10 cellular contexts compared by ENCODE assay signal in genomic region chr19:44582581-44583265, GRCh38. TPM values are rescaled to one million over a fixed set of nuclear protein-coding genes. Genes with fewer than 3 reads are reported as not detected.
A peak's percentile ranks its signal among the peaks of the same experiment; 100 is the strongest.
DNase-seq lines count a peak whose midpoint lies in the region; ATAC-seq and TF ChIP-seq lines count a peak whose summit lies in the region.
"Had no signal": no experiment of that assay in that cellular context is flagged by ENCODE, and none has a peak within 500 bp of the region (broad histone marks: within the 10 kb centered on the region; RNA-seq: fewer than 3 reads in every experiment).

No MANE protein-coding gene starts in this region.

- no peak overlapping the region for H2AFZ ChIP-seq in SK-N-SH (ENCODE audit: low read depth)

- TF ChIP-seq RAD21 in SK-N-SH (IDR thresholded peaks at IDR 0.05; ENCODE audit: low read length), result peak; percentile 45

- H3K4me2 ChIP-seq in SK-N-SH, result no peak overlapping the region

- peaks cover 0 to 6% of the 10 kb centered on the region in 2 donors for H3K9me3 Mint-ChIP-seq in natural killer cell
- no peaks in the 10 kb centered on the region for H3K9me3 Mint-ChIP-seq in natural killer cell treated with Interleukin-12 subunit alpha and Interleukin-12 subunit beta and Interleukin-15 and Interleukin-18, amount 100 ng/mL, for 72 hours
- H3K9me3 Mint-ChIP-seq in effector memory CD8-positive, alpha-beta T cell, result peaks cover 9 to 25% of the 10 kb centered on the region in 2 donors

- TF ChIP-seq POLR2A in upper lobe of left lung (IDR thresholded peaks at IDR 0.05), result no peak

- H3K27ac ChIP-seq in SK-N-SH (ENCODE audit: low read depth in 2 of 2, low read length in 1 of 2), result no peak overlapping the region
- no peak overlapping the region for H3K27ac ChIP-seq in right cardiac atrium (ENCODE audit: low read length)
- H3K27ac ChIP-seq in upper lobe of left lung, result no peak overlapping the region

- peaks cover 0 to 3% of the 10 kb centered on the region in 2 donors for H3K27me3 Mint-ChIP-seq in natural killer cell (ENCODE audit: low read depth in 2 of 2)
- H3K27me3 Mint-ChIP-seq in natural killer cell treated with Interleukin-12 subunit alpha and Interleukin-12 subunit beta and Interleukin-15 and Interleukin-18, amount 100 ng/mL, for 72 hours, result peaks cover 5 to 13% of the 10 kb centered on the region in 2 donors
- peaks cover 0 to 32% of the 10 kb centered on the region in 2 donors for H3K27me3 Mint-ChIP-seq in effector memory CD8-positive, alpha-beta T cell

- H3K27me3 ChIP-seq in SK-N-SH (ENCODE audit: insufficient read depth) (no peaks in the 10 kb centered on the region), right cardiac atrium (ENCODE audit: control insufficient read depth, insufficient read depth) (no peaks in the 10 kb centered on the region), upper lobe of left lung (no peaks in the 10 kb centered on the region)

- H4K20me1 ChIP-seq in SK-N-SH (ENCODE audit: insufficient read depth), result no peaks in the 10 kb centered on the region

- H3K9me3 ChIP-seq in SK-N-SH (no peaks in the 10 kb centered on the region), right cardiac atrium (ENCODE audit: control insufficient read depth, low read length) (no peaks in the 10 kb centered on the region), upper lobe of left lung (no peaks in the 10 kb centered on the region)

- 12% methylated on average over 10 of the region's 10 CpGs for WGBS in SK-N-SH (ENCODE audit: low lambda C conversion rate)
- WGBS in right cardiac atrium, result 17% methylated on average over 10 of the region's 10 CpGs
- WGBS in upper lobe of left lung, 2 donors, result 21 to 25% methylated on average over 10 of the region's 10 CpGs

- no peak overlapping the region for H3K9ac ChIP-seq in SK-N-SH

- POLR2A ChIA-PET in SK-N-SH (lab: Yijun Ruan, JAX), result no interaction called here

- peak; percentile 31 for TF ChIP-seq CTCF in natural killer cell (IDR thresholded peaks at IDR 0.05)
- TF ChIP-seq CTCF in SK-N-SH (IDR thresholded peaks at IDR 0.05), result peak; percentile 60
- TF ChIP-seq CTCF in upper lobe of left lung (IDR thresholded peaks at IDR 0.05), result peak; percentile 23 to 58 (median 34)

- H3K4me3 ChIP-seq in SK-N-SH (ENCODE audit: low read depth in 2 of 2, low read length in 1 of 2), result no peak overlapping the region
- no peak overlapping the region for H3K4me3 ChIP-seq in right cardiac atrium (ENCODE audit: low read length)
- H3K4me3 ChIP-seq in upper lobe of left lung, result no peak overlapping the region

- TF ChIP-seq EP300 in SK-N-SH (IDR thresholded peaks at IDR 0.05; ENCODE audit: borderline replicate concordance in 1 of 2, low read depth in 1 of 2, low read length in 1 of 2) (no peak), upper lobe of left lung (IDR thresholded peaks at IDR 0.05) (no peak)

- H3F3A ChIP-seq in SK-N-SH (replicated peaks; ENCODE audit: insufficient read depth), result peaks cover 16% of the 10 kb centered on the region

- H3K4me1 ChIP-seq in SK-N-SH (ENCODE audit: control insufficient read depth in 1 of 2, insufficient read depth in 2 of 2, low read depth in 1 of 2, low read length in 1 of 2) (peaks cover 0 to 14% of the 10 kb centered on the region in 2 experiments; a peak in 1 of 4 replicates), right cardiac atrium (ENCODE audit: control insufficient read depth, insufficient read depth, low read length) (no peaks in the 10 kb centered on the region), upper lobe of left lung (peaks cover 0 to 5% (median 3%) of the 10 kb centered on the region in 4 donors)

- ATAC-seq in natural killer cell (no peak), right cardiac atrium (no peak), upper lobe of left lung (ENCODE audit: low FRiP score in 2 of 2) (no peak), HG03196 (IDR thresholded peaks at IDR 0.05; ENCODE audit: unreplicated experiment) (no peak)
- no peak for ATAC-seq in natural killer cell treated with Interleukin-12 subunit alpha and Interleukin-12 subunit beta and Interleukin-15 and Interleukin-18, amount 100 ng/mL, for 72 hours
- no peak for ATAC-seq in effector memory CD8-positive, alpha-beta T cell (replicated peaks)

- peaks cover 7 to 8% of the 10 kb centered on the region in 2 donors for H3K4me1 Mint-ChIP-seq in natural killer cell
- peaks cover 7 to 13% of the 10 kb centered on the region in 2 donors for H3K4me1 Mint-ChIP-seq in natural killer cell treated with Interleukin-12 subunit alpha and Interleukin-12 subunit beta and Interleukin-15 and Interleukin-18, amount 100 ng/mL, for 72 hours (ENCODE audit: low read depth in 2 of 2)
- H3K4me1 Mint-ChIP-seq in effector memory CD8-positive, alpha-beta T cell (ENCODE audit: low read depth in 2 of 2), result no peaks in the 10 kb centered on the region

- no peaks in the 10 kb centered on the region for H3K9me2 ChIP-seq in SK-N-SH

- no peaks in the 10 kb centered on the region for H3K36me3 ChIP-seq in SK-N-SH (replicated peaks in 1 of 2; ENCODE audit: control insufficient read depth in 1 of 2, insufficient read depth in 2 of 2, low read length in 1 of 2)
- H3K36me3 ChIP-seq in upper lobe of left lung, result no peaks in the 10 kb centered on the region

- no peak overlapping the region for H3K27ac Mint-ChIP-seq in natural killer cell
- H3K27ac Mint-ChIP-seq in natural killer cell treated with Interleukin-12 subunit alpha and Interleukin-12 subunit beta and Interleukin-15 and Interleukin-18, amount 100 ng/mL, for 72 hours, result no peak overlapping the region
- no peak overlapping the region for H3K27ac Mint-ChIP-seq in effector memory CD8-positive, alpha-beta T cell
- H3K27ac Mint-ChIP-seq: stimulated activated naive CD8-positive, alpha-beta T cell treated with anti-CD3 and anti-CD28 coated beads, Interleukin-15, Interleukin-2, amounts not matched to agents 100 ng/mL and 50 ng/mL, for 24 hours had no signal

- H3K36me3 Mint-ChIP-seq in natural killer cell, result no peaks in the 10 kb centered on the region
- peaks cover 9% of the 10 kb centered on the region for H3K36me3 Mint-ChIP-seq in natural killer cell treated with Interleukin-12 subunit alpha and Interleukin-12 subunit beta and Interleukin-15 and Interleukin-18, amount 100 ng/mL, for 72 hours
- H3K36me3 Mint-ChIP-seq in effector memory CD8-positive, alpha-beta T cell (ENCODE audit: insufficient read depth), result no peaks in the 10 kb centered on the region

- H3K79me2 ChIP-seq in SK-N-SH (ENCODE audit: insufficient read depth), result no peaks in the 10 kb centered on the region

- no peak overlapping the region for H3K4me3 Mint-ChIP-seq in natural killer cell
- no peak overlapping the region for H3K4me3 Mint-ChIP-seq in natural killer cell treated with Interleukin-12 subunit alpha and Interleukin-12 subunit beta and Interleukin-15 and Interleukin-18, amount 100 ng/mL, for 72 hours
- H3K4me3 Mint-ChIP-seq in effector memory CD8-positive, alpha-beta T cell, result no peak overlapping the region
- H3K4me3 Mint-ChIP-seq: stimulated activated naive CD8-positive, alpha-beta T cell treated with anti-CD3 and anti-CD28 coated beads, Interleukin-15, Interleukin-2, amounts not matched to agents 100 ng/mL and 50 ng/mL, for 24 hours had no signal

- CTCF ChIA-PET in SK-N-SH (lab: Yijun Ruan, JAX), result interaction anchor here (0.5 to 11.1 kb wide), 10 partner anchors 9 to 262 kb away, joined by 3 to 63 read pairs (median 4); no protein-coding TSS in a partner anchor

- intact Hi-C loops in natural killer cell (cut with micrococcal nuclease) (no loop called here), right cardiac atrium (cut with DNase I) (no loop called here)

- DNase-seq in natural killer cell, result no peak
- no peak for DNase-seq in natural killer cell treated with Interleukin-12 subunit alpha and Interleukin-12 subunit beta and Interleukin-15 and Interleukin-18, amount 100 ng/mL, for 72 hours (ENCODE audit: low spot score)
- DNase-seq in SK-N-SH, result peak; percentile 46
- DNase-seq in right cardiac atrium, result peak in 2 of 3 donors; percentile 32 to 61
- DNase-seq in upper lobe of left lung, result peak; percentile 22 to 34
- DNase-seq in effector memory CD8-positive, alpha-beta T cell, result no peak
- no peak for DNase-seq in GM19240 (ENCODE audit: insufficient read length, low spot score)

TF ChIP-seq in SK-N-SH, 30 proteins besides CTCF, POLR2A, EP300 and RAD21:
- TF ChIP-seq JUND (IDR thresholded peaks at IDR 0.05) (no peak), NFIC (IDR thresholded peaks at IDR 0.05; ENCODE audit: borderline replicate concordance) (no peak), SMC3 (IDR thresholded peaks at IDR 0.05; ENCODE audit: low read depth, low read length) (peak; percentile 34), FOXM1 (IDR thresholded peaks at IDR 0.05; ENCODE audit: low read depth) (no peak), TEAD4 (IDR thresholded peaks at IDR 0.05; ENCODE audit: borderline replicate concordance, insufficient read depth) (no peak)
- TF ChIP-seq, protein P1, sequence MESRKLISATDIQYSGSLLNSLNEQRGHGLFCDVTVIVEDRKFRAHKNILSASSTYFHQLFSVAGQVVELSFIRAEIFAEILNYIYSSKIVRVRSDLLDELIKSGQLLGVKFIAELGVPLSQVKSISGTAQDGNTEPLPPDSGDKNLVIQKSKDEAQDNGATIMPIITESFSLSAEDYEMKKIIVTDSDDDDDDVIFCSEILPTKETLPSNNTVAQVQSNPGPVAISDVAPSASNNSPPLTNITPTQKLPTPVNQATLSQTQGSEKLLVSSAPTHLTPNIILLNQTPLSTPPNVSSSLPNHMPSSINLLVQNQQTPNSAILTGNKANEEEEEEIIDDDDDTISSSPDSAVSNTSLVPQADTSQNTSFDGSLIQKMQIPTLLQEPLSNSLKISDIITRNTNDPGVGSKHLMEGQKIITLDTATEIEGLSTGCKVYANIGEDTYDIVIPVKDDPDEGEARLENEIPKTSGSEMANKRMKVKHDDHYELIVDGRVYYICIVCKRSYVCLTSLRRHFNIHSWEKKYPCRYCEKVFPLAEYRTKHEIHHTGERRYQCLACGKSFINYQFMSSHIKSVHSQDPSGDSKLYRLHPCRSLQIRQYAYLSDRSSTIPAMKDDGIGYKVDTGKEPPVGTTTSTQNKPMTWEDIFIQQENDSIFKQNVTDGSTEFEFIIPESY (IDR thresholded peaks at IDR 0.05; ENCODE audit: borderline replicate concordance, low read depth), result no peak

RNA-seq across cellular contexts. Expression of gene IGSF23, which starts 30.6 kb away (rescaled TPM):
- total RNA-seq in natural killer cell (not detected), right cardiac atrium (not detected), upper lobe of left lung (not detected)
- total RNA-seq in natural killer cell treated with Interleukin-12 subunit alpha and Interleukin-12 subunit beta and Interleukin-15 and Interleukin-18, amount 100 ng/mL, for 72 hours, result not detected
- polyA plus RNA-seq in SK-N-SH (2012; rRNA removed) (0.08 and 0.10 TPM in 2 replicates), right cardiac atrium (not detected)
- polyA plus RNA-seq in SK-N-SH (2012; cell fraction: cytosol; rRNA removed), result 0.08 TPM in 2 replicates
- polyA plus RNA-seq in SK-N-SH (2012; cell fraction: nucleus; rRNA removed), result 0.05 TPM in 1 of 2 replicates, not detected in the other
- total RNA-seq: T-helper 1 cell treated with Interleukin-12 subunit alpha and Interleukin-12 subunit beta and Interleukin-4 antibody, amounts not matched to agents 30 ng/mL and 1 ng/mL, for 36 hours had no signal

RNA-seq across cellular contexts. Expression of gene CEACAM20, which starts 53.2 kb away (rescaled TPM):
- total RNA-seq in natural killer cell (not detected), right cardiac atrium (not detected), upper lobe of left lung (not detected)
- total RNA-seq in natural killer cell treated with Interleukin-12 subunit alpha and Interleukin-12 subunit beta and Interleukin-15 and Interleukin-18, amount 100 ng/mL, for 72 hours, result not detected
- polyA plus RNA-seq in SK-N-SH (2012; rRNA removed) (not detected in 2 replicates), right cardiac atrium (not detected)
- not detected in 2 replicates for polyA plus RNA-seq in SK-N-SH (2012; cell fraction: cytosol; rRNA removed)
- polyA plus RNA-seq in SK-N-SH (2012; cell fraction: nucleus; rRNA removed), result not detected in 2 replicates
- total RNA-seq: T-helper 1 cell treated with Interleukin-12 subunit alpha and Interleukin-12 subunit beta and Interleukin-4 antibody, amounts not matched to agents 30 ng/mL and 1 ng/mL, for 36 hours had no signal

Comparison
In these comparisons a context has a peak if more than half of its experiments do, and no peak if none do; other contexts are left out.
1. DNase-seq: peak in SK-N-SH (single experiment), right cardiac atrium (2 of 3) and upper lobe of left lung (2 of 2); none in natural killer cell (single experiment), natural killer cell treated with Interleukin-12 subunit alpha and Interleukin-12 subunit beta and Interleukin-15 and Interleukin-18, amount 100 ng/mL, for 72 hours (single experiment), effector memory CD8-positive, alpha-beta T cell (0 of 3) and GM19240 (single experiment).
2. Peak in every context shown above with its lines, with median percentiles within 50 percentile points of each other: CTCF ChIP-seq.